8 cellular contexts compared by ENCODE assay signal in the genomic region with DNA sequence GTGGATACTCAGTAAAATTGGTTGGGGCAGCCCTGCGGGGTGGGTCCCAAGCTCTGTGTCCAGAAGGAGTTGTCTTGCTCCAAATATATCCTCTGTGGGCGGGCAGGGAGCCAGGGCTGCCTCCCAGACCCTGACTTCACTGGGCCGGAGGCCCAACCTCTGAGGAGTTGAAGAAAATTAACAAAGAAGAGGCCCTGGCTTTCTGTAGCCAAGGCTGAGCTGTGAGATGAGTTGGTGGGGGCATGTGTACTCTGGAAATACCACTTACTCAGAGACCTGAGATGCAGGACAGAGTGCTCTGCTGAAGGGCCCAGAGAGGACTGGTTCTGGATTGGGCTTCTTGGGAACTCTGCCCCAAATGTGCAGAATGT.
DNase-seq lines count a peak whose midpoint lies in the region; ATAC-seq and TF ChIP-seq lines count a peak whose summit lies in the region.

No MANE protein-coding gene starts in this region.

- peaks cover under 1% of the 10 kb centered on the region; the same call in 1 of the 3 replicates for H3K9me3 Mint-ChIP-seq in GM23338

- H3K4me1 Mint-ChIP-seq in GM23338 = peaks cover 27% of the 10 kb centered on the region; the same call in 2 of the 3 replicates

- intact Hi-C loops in posterior cingulate gyrus (cut with DNase I) = loop anchor here (10.0 kb wide), 1 partner anchor 445 kb away; no protein-coding TSS in a partner anchor

- H3K79me2 ChIP-seq in DOHH2 (ENCODE audit: control insufficient read depth, low read length) = peaks cover 37% of the 10 kb centered on the region
- no peaks in the 10 kb centered on the region for H3K79me2 ChIP-seq in GM23338 (replicated peaks; ENCODE audit: insufficient read depth)

- H3K4me3 ChIP-seq in DOHH2 (ENCODE audit: low read length) (peak overlapping the region; percentile 98), GM23338 (no peak overlapping the region)

- H3K27me3 Mint-ChIP-seq in GM23338 (ENCODE audit: insufficient read depth, low read depth, poor library complexity) = peaks cover 5% of the 10 kb centered on the region

- H3K36me3 Mint-ChIP-seq in GM23338 (ENCODE audit: low read depth) = no peaks in the 10 kb centered on the region; the same call in 2 of the 3 replicates

- no peaks in the 10 kb centered on the region for H3K27me3 ChIP-seq in DOHH2 (ENCODE audit: control insufficient read depth, low read length)
- no peaks in the 10 kb centered on the region for H3K27me3 ChIP-seq in foreskin keratinocyte
- H3K27me3 ChIP-seq in GM23338 (ENCODE audit: insufficient read depth) = no peaks in the 10 kb centered on the region

- in situ Hi-C loops in SK-MEL-5 (cut with HindIII; ENCODE audit: low pct_unique_long_range_greater_than_20kb, low sequenced_read_pairs) = no loop called here

- H3K27ac ChIP-seq in DOHH2 (ENCODE audit: low read depth, low read length) (no peak overlapping the region), foreskin keratinocyte (peak overlapping the region; percentile 79), GM23338 (ENCODE audit: low read depth) (no peak overlapping the region)

- no peaks in the 10 kb centered on the region for H3K9me3 ChIP-seq in DOHH2 (ENCODE audit: control insufficient read depth, insufficient read depth, low read length)

- peaks cover 46% of the 10 kb centered on the region for H3K4me1 ChIP-seq in DOHH2 (ENCODE audit: control insufficient read depth, low read length)
- peaks cover 38% of the 10 kb centered on the region for H3K4me1 ChIP-seq in foreskin keratinocyte
- peaks cover 22% of the 10 kb centered on the region for H3K4me1 ChIP-seq in GM23338 (ENCODE audit: insufficient read depth)

- no peak for TF ChIP-seq CTCF in DOHH2 (IDR thresholded peaks at IDR 0.05; ENCODE audit: low read depth, low read length, poor library complexity, severe bottlenecking)
- no peak for TF ChIP-seq CTCF in foreskin keratinocyte (conservative IDR thresholded peaks at IDR 0.05)
- no peak for TF ChIP-seq CTCF in GM23338 (conservative IDR thresholded peaks at IDR 0.05; ENCODE audit: low read depth in 2 of 2)

- H4K20me1 ChIP-seq in DOHH2 (ENCODE audit: control insufficient read depth, insufficient read depth, low read depth, low read length) = no peaks in the 10 kb centered on the region
- H4K20me1 ChIP-seq in GM23338 (replicated peaks; ENCODE audit: insufficient read depth) = no peaks in the 10 kb centered on the region

- H3K36me3 ChIP-seq in DOHH2 (ENCODE audit: control insufficient read depth, low read length) (no peaks in the 10 kb centered on the region), GM23338 (ENCODE audit: insufficient read depth) (no peaks in the 10 kb centered on the region)

- peak; percentile 6 for DNase-seq in SK-MEL-5 (ENCODE audit: low read depth, low spot score)
- DNase-seq in foreskin keratinocyte = no peak
- peak in 9 of 10 donors; percentile 29 to 92 (median 53) for DNase-seq in posterior cingulate gyrus
- no peak for DNase-seq in NCI-H345 (lab: John Stamatoyannopoulos, UW)
- no peak for DNase-seq in GM23338 (ENCODE audit: low spot score)
- DNase-seq in NCI-H1436 (lab: John Stamatoyannopoulos, UW) = no peak

- no peak overlapping the region for H3K4me3 Mint-ChIP-seq in GM23338

- H3F3A ChIP-seq in DOHH2 (ENCODE audit: control insufficient read depth, insufficient read depth) = peaks cover 14% of the 10 kb centered on the region
- 0 out of 2 replicates have a peak, but pooled peaks cover 7% of the 10 kb centered on the region for H3F3A ChIP-seq in GM23338 (replicated peaks; ENCODE audit: low read depth)

- ATAC-seq in foreskin keratinocyte = no peak
- no peak for ATAC-seq in GM21619 (IDR thresholded peaks at IDR 0.05; ENCODE audit: unreplicated experiment)
- no peak for ATAC-seq in GM23338

- H3K9me2 ChIP-seq in DOHH2 (replicated peaks; ENCODE audit: control insufficient read depth, low read length) (no peaks in the 10 kb centered on the region), GM23338 (ENCODE audit: insufficient read depth) (peaks cover 20% of the 10 kb centered on the region)

- H3K4me2 ChIP-seq in DOHH2 (ENCODE audit: low read length) = no peak overlapping the region; the same call in 1 of the 2 replicates
- H3K4me2 ChIP-seq in GM23338 = no peak overlapping the region

- no peak overlapping the region for H3K27ac Mint-ChIP-seq in GM23338

- H2AFZ ChIP-seq in GM23338 = no peak overlapping the region

TF ChIP-seq in GM23338, 12 proteins besides CTCF, POLR2A, EP300 and RAD21:
- no peak for TF ChIP-seq STAT1 (IDR thresholded peaks at IDR 0.05; ENCODE audit: unreplicated experiment)
- no peak for TF ChIP-seq ZNF462 (CRISPR knock-in tag; IDR thresholded peaks at IDR 0.05)
- no peak for TF ChIP-seq NANOG (IDR thresholded peaks at IDR 0.05; ENCODE audit: borderline replicate concordance)
- no peak for TF ChIP-seq EZH2 (IDR thresholded peaks at IDR 0.05; ENCODE audit: low read depth, unreplicated experiment)

Comparison
In these comparisons a context has a peak if more than half of its experiments do, and no peak if none do; other contexts are left out.
1. DNase-seq: peak in SK-MEL-5 (single experiment) and posterior cingulate gyrus (9 of 10); none in foreskin keratinocyte (0 of 2), NCI-H345 (single experiment), GM23338 (single experiment) and NCI-H1436 (single experiment).